11 cellular contexts compared by ENCODE assay signal in the genomic region with DNA sequence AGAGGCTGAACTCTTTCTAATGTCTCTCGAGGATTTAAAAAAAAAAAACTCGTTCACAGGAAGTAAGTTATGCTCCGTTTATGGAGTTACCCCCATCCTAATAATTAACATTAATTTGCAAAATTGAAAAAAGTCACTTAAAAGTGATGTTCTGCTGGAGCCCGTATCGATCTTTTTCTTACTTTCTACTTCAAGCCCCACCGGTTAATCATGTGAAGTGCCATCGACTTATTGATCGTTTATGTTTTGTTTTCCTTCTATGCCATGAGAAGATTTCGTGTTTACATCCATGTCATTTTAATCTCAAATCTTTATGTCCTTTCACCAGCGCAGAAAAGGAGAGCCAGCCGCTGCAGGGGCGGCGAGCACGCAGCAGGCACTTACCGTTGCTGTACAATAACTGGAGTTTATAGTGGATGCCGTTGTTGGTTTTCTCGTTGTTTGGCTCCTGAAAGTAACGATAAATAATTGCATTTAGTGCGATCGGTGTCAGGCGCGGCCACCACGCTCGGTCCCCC. TPM values are rescaled to one million over a fixed set of nuclear protein-coding genes. Genes with fewer than 3 reads are reported as not detected.
DNase-seq lines count a peak whose midpoint lies in the region; ATAC-seq and TF ChIP-seq lines count a peak whose summit lies in the region.
"Had no signal": no experiment of that assay in that cellular context is flagged by ENCODE, and none has a peak within 500 bp of the region (broad histone marks: within the 10 kb centered on the region; RNA-seq: fewer than 3 reads in every experiment).

No MANE protein-coding gene starts in this region.

- H3K4me3 ChIP-seq in BLaER1 = peak overlapping the region; percentile 67
- H3K4me3 ChIP-seq in Panc1 (ENCODE audit: low read depth in 2 of 2, low read length in 2 of 2) = peak overlapping the region; percentile 54 to 59
- H3K4me3 ChIP-seq in esophagus muscularis mucosa = peak overlapping the region; percentile 58 to 69 (median 62)

- intact Hi-C loops in Panc1 (cut with micrococcal nuclease; ENCODE audit: unreplicated experiment) = loop anchor here (5.0 to 10.0 kb wide), 2 partner anchors 80 to 498 kb away; partner anchors contain the start of gene MGMT
- intact Hi-C loops in esophagus muscularis mucosa (cut with DNase I) = no loop called here

- no peaks in the 10 kb centered on the region for H3K9me3 Mint-ChIP-seq in osteocyte (ENCODE audit: unreplicated experiment)

- 13% methylated on average over 24 of the region's 24 CpGs for WGBS in esophagus muscularis mucosa

- in situ Hi-C loops in Panc1 (cut with HindIII; ENCODE audit: low pct_unique_long_range_greater_than_20kb, low sequenced_read_pairs) = no loop called here

- peak overlapping the region; percentile 97 for H3K4me2 ChIP-seq in BLaER1

- peaks cover 100% of the 10 kb centered on the region for H4K20me1 ChIP-seq in BLaER1

- peaks cover 21% of the 10 kb centered on the region for H3K4me1 Mint-ChIP-seq in osteocyte (ENCODE audit: unreplicated experiment)

- H3K27ac ChIP-seq in BLaER1 (no peak overlapping the region), Panc1 (ENCODE audit: low read length) (no peak overlapping the region), esophagus muscularis mucosa (replicated peaks in 1 of 4) (peak overlapping the region; percentile 71 to 81 (median 77))

- H3K9me3 ChIP-seq in BLaER1 (no peaks in the 10 kb centered on the region), Panc1 (ENCODE audit: control insufficient read depth, insufficient read depth, low read depth, low read length) (no peaks in the 10 kb centered on the region), esophagus muscularis mucosa (no peaks in the 10 kb centered on the region)

- TF ChIP-seq EP300 in esophagus muscularis mucosa (IDR thresholded peaks at IDR 0.05) = no peak

- TF ChIP-seq POLR2A in esophagus muscularis mucosa (IDR thresholded peaks at IDR 0.05; ENCODE audit: low read depth) = no peak

- peaks cover 58% of the 10 kb centered on the region for H3K27me3 Mint-ChIP-seq in osteocyte (ENCODE audit: unreplicated experiment)

- peak overlapping the region; percentile 34 for H3K27ac Mint-ChIP-seq in osteocyte (ENCODE audit: unreplicated experiment)

- POLR2A ChIA-PET in Panc1 (lab: Charles Lee) = no interaction called here

- BruUV-seq in Panc1 (replicated peaks; lab: Mats Ljungman, UMichigan) = no TSS peak

- peaks cover 5% of the 10 kb centered on the region for H3K36me3 Mint-ChIP-seq in osteocyte (ENCODE audit: unreplicated experiment)

- ATAC-seq in Panc1 = no peak
- no peak for ATAC-seq in GM19023 (IDR thresholded peaks at IDR 0.05; ENCODE audit: unreplicated experiment)

- H3K36me3 ChIP-seq in BLaER1 (no peaks in the 10 kb centered on the region), Panc1 (ENCODE audit: control insufficient read depth, insufficient read depth, low read length) (no peaks in the 10 kb centered on the region), esophagus muscularis mucosa (no peaks in the 10 kb centered on the region)

- no peak for TF ChIP-seq CTCF in Panc1 (IDR thresholded peaks at IDR 0.05)
- TF ChIP-seq CTCF in esophagus muscularis mucosa (IDR thresholded peaks at IDR 0.05) = no peak
- TF ChIP-seq CTCF in osteocyte (IDR thresholded peaks at IDR 0.05) = no peak

- H3K4me1 ChIP-seq in BLaER1 = peaks cover 43% of the 10 kb centered on the region
- H3K4me1 ChIP-seq in Panc1 (ENCODE audit: control insufficient read depth, insufficient read depth, low read length) = peaks cover 9% of the 10 kb centered on the region
- H3K4me1 ChIP-seq in esophagus muscularis mucosa = peaks cover 12 to 66% (median 62%) of the 10 kb centered on the region in 4 donors

- H3K27me3 ChIP-seq in BLaER1 (peaks cover 100% of the 10 kb centered on the region), Panc1 (ENCODE audit: control insufficient read depth, insufficient read depth, low read length) (peaks cover 30% of the 10 kb centered on the region), esophagus muscularis mucosa (peaks cover 4 to 99% (median 85%) of the 10 kb centered on the region in 4 donors)

- CTCF ChIA-PET in Panc1 (lab: Charles Lee) = no interaction called here

- H3K4me3 Mint-ChIP-seq in osteocyte (ENCODE audit: unreplicated experiment) = peak overlapping the region; percentile 71

- DNase-seq in Panc1 (ENCODE audit: low read depth, low spot score) (no peak), esophagus muscularis mucosa (ENCODE audit: extremely low spot score) (no peak), osteocyte (ENCODE audit: extremely low spot score, unreplicated experiment) (no peak), NCI-H510A treated with DMSO at 0.1 percent for 48 hours (lab: John Stamatoyannopoulos, UW) (no peak), NCI-H524 (lab: John Stamatoyannopoulos, UW) (no peak), GF-D8 (lab: John Stamatoyannopoulos, UW) (no peak)
- DNase-seq: activated CD4-positive, alpha-beta T cell treated with anti-CD3 and anti-CD28 coated beads, Interleukin-2, amount 50 U/mL, for 1 hour; hippocampal formation; NCI-H2029 had no signal

- no peak overlapping the region for H3K9ac ChIP-seq in BLaER1

RNA-seq across cellular contexts. Expression of gene EBF3, which starts 1.5 kb away (rescaled TPM):
- total RNA-seq in Panc1 (2021; ENCODE audit: unreplicated experiment) = 0.64 TPM
- polyA plus RNA-seq in Panc1 (2012; ENCODE audit: insufficient read length) = 0.45 TPM
- total RNA-seq in esophagus muscularis mucosa = 1 to 10 TPM; 2.9 to 7.3 (median 5.2) TPM
- total RNA-seq in osteocyte = 0.59 and 0.63 TPM in 2 replicates

Comparison
In these comparisons a context has a peak if more than half of its experiments do, and no peak if none do; other contexts are left out.
1. H3K27ac ChIP-seq: peak in esophagus muscularis mucosa (4 of 4); none in BLaER1 (single experiment) and Panc1 (single experiment).
2. Peak in every context shown above with its lines, with median percentiles within 50 percentile points of each other: H3K4me3 ChIP-seq.